Comparison of ENCODE assay signal across 8 cellular contexts in genomic region chr3:154252759-154253638, GRCh38.
A peak's percentile ranks its signal among the peaks of the same experiment; 100 is the strongest.
DNase-seq lines count a peak whose midpoint lies in the region; TF ChIP-seq lines count a peak whose summit lies in the region.

No MANE protein-coding gene starts in this region.

- H3K27me3 Mint-ChIP-seq in type B pancreatic cell, result no peaks in the 10 kb centered on the region

- H3K4me1 ChIP-seq in SJSA1 (replicated peaks), result no peaks in the 10 kb centered on the region
- no peaks in the 10 kb centered on the region for H3K4me1 ChIP-seq in parathyroid adenoma

- H3K4me1 Mint-ChIP-seq in type B pancreatic cell (ENCODE audit: unreplicated experiment), result peaks cover 14% of the 10 kb centered on the region

- H3K27me3 ChIP-seq in SJSA1 (replicated peaks) (no peaks in the 10 kb centered on the region), parathyroid adenoma (ENCODE audit: control insufficient read depth, insufficient read depth, low read length) (no peaks in the 10 kb centered on the region)

- H2AFZ ChIP-seq in parathyroid adenoma, result peak overlapping the region; percentile 30

- H3K27ac Mint-ChIP-seq in type B pancreatic cell, result peak overlapping the region; percentile 38

- peak overlapping the region; percentile 66 for H3K4me3 Mint-ChIP-seq in type B pancreatic cell

- TF ChIP-seq CTCF in GM12864 (IDR thresholded peaks at IDR 0.05; ENCODE audit: low read depth, low read length, missing control alignments) (peak; percentile 80), HFF-Myc (IDR thresholded peaks at IDR 0.05; ENCODE audit: low read depth, low read length, missing control alignments) (peak; percentile 91), parathyroid adenoma (IDR thresholded peaks at IDR 0.05) (peak; percentile 95), type B pancreatic cell (conservative IDR thresholded peaks at IDR 0.05) (peak; percentile 96)

- DNase-seq in GM12864 (ENCODE audit: low read depth) (peak; percentile 25), HFF-Myc (ENCODE audit: extremely low read depth, low read depth) (peak; percentile 68), MV-4-11 (lab: John Stamatoyannopoulos, UW) (peak; percentile 70), SJSA1 (ENCODE audit: low read depth in 1 of 2, low spot score in 2 of 2) (peak; percentile 57 to 85), glomerular endothelial cell (ENCODE audit: extremely low read depth, low read depth, low spot score) (peak; percentile 81), type B pancreatic cell (ENCODE audit: extremely low spot score, unreplicated experiment) (peak; percentile 85)
- DNase-seq in activated naive CD4-positive, alpha-beta T cell treated with Interleukin-2 at 50 U/mL for 16 hours, result peak; percentile 73

- H3K9ac ChIP-seq in parathyroid adenoma, result no peak overlapping the region

- H3K36me3 ChIP-seq in SJSA1, result peaks cover 29% of the 10 kb centered on the region
- H3K36me3 ChIP-seq in parathyroid adenoma (ENCODE audit: control insufficient read depth, insufficient read depth, low read length), result no peaks in the 10 kb centered on the region

- H3K27ac ChIP-seq in SJSA1, result no peak overlapping the region
- no peak overlapping the region for H3K27ac ChIP-seq in parathyroid adenoma

- peaks cover 23% of the 10 kb centered on the region for H3K36me3 Mint-ChIP-seq in type B pancreatic cell

- no peaks in the 10 kb centered on the region for H3K9me3 Mint-ChIP-seq in type B pancreatic cell

- H3K9me3 ChIP-seq in SJSA1 (replicated peaks) (no peaks in the 10 kb centered on the region), parathyroid adenoma (ENCODE audit: control insufficient read depth, low read length) (no peaks in the 10 kb centered on the region)

- no peaks in the 10 kb centered on the region for H3K79me2 ChIP-seq in parathyroid adenoma

- H3K4me3 ChIP-seq in GM12864 (ENCODE audit: low read depth, low read length) (no peak overlapping the region), HFF-Myc (replicated peaks; ENCODE audit: low read depth, low read length) (no peak overlapping the region), SJSA1 (no peak overlapping the region), parathyroid adenoma (ENCODE audit: low read depth, low read length) (no peak overlapping the region)

- H3K4me2 ChIP-seq in parathyroid adenoma (ENCODE audit: low read length), result no peak overlapping the region

Comparison
In these comparisons a context has a peak if more than half of its experiments do, and no peak if none do; other contexts are left out.
1. DNase-seq: peak in every context shown above with its lines; median percentile 85 in type B pancreatic cell; 81 in glomerular endothelial cell; 73 in activated naive CD4-positive, alpha-beta T cell treated with Interleukin-2 at 50 U/mL for 16 hours; 71 in SJSA1; 70 in MV-4-11; 68 in HFF-Myc; 25 in GM12864.